In the genomic region with DNA sequence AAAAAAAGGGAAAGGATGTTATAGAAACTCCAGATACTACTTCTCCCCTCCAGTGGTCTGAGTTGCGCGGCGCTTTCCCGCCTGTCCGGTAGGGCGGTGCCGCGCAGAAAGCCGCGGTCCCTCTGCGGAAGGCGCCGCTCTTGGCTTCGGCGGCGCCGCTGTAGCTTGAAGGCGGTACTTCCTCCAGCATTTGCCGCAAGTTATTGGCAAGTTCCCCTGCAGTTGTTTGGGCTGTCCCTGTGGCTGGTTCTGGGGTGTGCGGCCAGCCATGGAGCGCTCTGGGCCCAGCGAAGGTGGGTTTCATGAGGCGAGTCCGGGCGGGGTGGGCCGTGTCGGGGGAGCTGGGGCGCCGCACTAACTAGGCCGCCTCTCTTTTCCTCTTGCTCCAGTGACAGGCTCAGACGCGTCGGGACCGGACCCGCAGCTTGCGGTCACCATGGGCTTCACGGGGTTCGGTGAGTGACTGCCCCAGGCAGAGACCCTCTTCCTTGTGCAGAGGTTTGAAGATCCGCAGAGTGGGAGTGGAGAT, we compare ENCODE assay signal across 8 cellular contexts. TPM values are rescaled to one million over a fixed set of nuclear protein-coding genes. Genes with fewer than 3 reads are reported as not detected.
DNase-seq lines count a peak whose midpoint lies in the region; ATAC-seq, FAIRE-seq and TF ChIP-seq lines count a peak whose summit lies in the region.
"Not testable (repeated sequence)": the region's sequence is repeated elsewhere in the genome, so short reads cannot be mapped to it uniquely, and the experiment has no call there.

TSS of gene WDR70 (plus strand) at position 219 of the 529 bp plus-strand sequence. CDS start at position 269, 50 bp downstream.

- H3K27me3 Mint-ChIP-seq in activated naive CD8-positive, alpha-beta T cell: not testable (repeated sequence)

- H3K27ac Mint-ChIP-seq in activated naive CD8-positive, alpha-beta T cell: peak within 1 kb of the TSS; percentile 83

- not testable (repeated sequence) for H3K27me3 ChIP-seq in pancreas, tibial artery

- not testable (repeated sequence) for H3K9me3 Mint-ChIP-seq in activated naive CD8-positive, alpha-beta T cell (ENCODE audit: low read depth)

- H3K4me1 Mint-ChIP-seq in activated naive CD8-positive, alpha-beta T cell (ENCODE audit: low read depth): peaks cover 13% of the 10 kb centered on the region

- H3K9me3 ChIP-seq in pancreas, tibial artery: not testable (repeated sequence)

- peak; percentile 74 for DNase-seq in NCI-H1092 (lab: John Stamatoyannopoulos, UW)
- DNase-seq in SKM-1 treated with dmso at 0.1 percent for 144 hours (lab: John Stamatoyannopoulos, UW; ENCODE audit: unreplicated experiment): peak; percentile 91
- DNase-seq in head of caudate nucleus: peak; percentile 75 to 96 (median 90)
- peak; percentile 77 to 90 (median 84) for DNase-seq in pancreas
- DNase-seq in tibial artery: peak; percentile 82 to 91

- TF ChIP-seq POLR2A in GM10847 (IDR thresholded peaks at IDR 0.05; ENCODE audit: extremely low read depth, insufficient read length): peak; percentile 60

- H3K36me3 ChIP-seq in pancreas: not testable (repeated sequence)
- H3K36me3 ChIP-seq in tibial artery: peaks cover 19 to 28% (median 25%) of the 10 kb centered on the region in 3 donors

- H3K36me3 Mint-ChIP-seq in activated naive CD8-positive, alpha-beta T cell: not testable (repeated sequence)

- FAIRE-seq in pancreas (lab: Jason Lieb, UNC): peak; percentile 20

- peak within 1 kb of the TSS in 1 of 4 donors; percentile 41 for H3K27ac ChIP-seq in pancreas
- peak within 1 kb of the TSS; percentile 74 to 80 for H3K27ac ChIP-seq in tibial artery

- intact Hi-C loops in head of caudate nucleus (cut with DNase I); pancreas (cut with DNase I); tibial artery (cut with DNase I; ENCODE audit: low total_unique reads): not testable (repeated sequence)

- H3K4me3 Mint-ChIP-seq in activated naive CD8-positive, alpha-beta T cell: peak within 1 kb of the TSS; percentile 96

- TF ChIP-seq CTCF in pancreas (IDR thresholded peaks at IDR 0.05): peak; percentile 46 to 61 (median 56)
- TF ChIP-seq CTCF in tibial artery (IDR thresholded peaks at IDR 0.05): peak; percentile 45 to 59

- H3K4me3 ChIP-seq in pancreas: peak within 1 kb of the TSS; percentile 66 to 94 (median 84)
- H3K4me3 ChIP-seq in tibial artery: peak within 1 kb of the TSS; percentile 92 to 95

- ATAC-seq in HG02610 (IDR thresholded peaks at IDR 0.05; ENCODE audit: unreplicated experiment): peak; percentile 99
- peak; percentile 100 for ATAC-seq in pancreas

- WGBS in pancreas, 2 donors: 0% methylated on average over 31 to 37 of the region's 39 CpGs

- not testable (repeated sequence) for H3K4me1 ChIP-seq in pancreas
- H3K4me1 ChIP-seq in tibial artery: peaks cover 0 to 17% (median 6%) of the 10 kb centered on the region in 4 donors

RNA-seq across cellular contexts. Expression of gene WDR70, which starts in this region (rescaled TPM):
- total RNA-seq in pancreas: 10 to 100 TPM; 10.7 to 21.2 (median 13.6) TPM
- polyA plus RNA-seq in pancreas: 10 to 100 TPM; 15.2 to 24.3 TPM
